In genomic region chr14:85824526-85824925, GRCh38 we compare ENCODE assay signal across 22 cellular contexts.
DNase-seq lines count a peak whose midpoint lies in the region; ATAC-seq and TF ChIP-seq lines count a peak whose summit lies in the region.
"Had no signal": no experiment of that assay in that cellular context is flagged by ENCODE, and none has a peak within 500 bp of the region (broad histone marks: within the 10 kb centered on the region; RNA-seq: fewer than 3 reads in every experiment).

No MANE protein-coding gene starts in this region.

- H3K9me3 Mint-ChIP-seq in osteocyte (ENCODE audit: unreplicated experiment): no peaks in the 10 kb centered on the region
- H3K9me3 Mint-ChIP-seq: activated CD4-positive, alpha-beta T cell treated with anti-CD3 and anti-CD28 coated beads, Interleukin-2, amount 10 ng/mL, durations not matched to agents 24 days and 14 days; activated T-cell treated with anti-CD3 and anti-CD28 coated beads, Interleukin-2, amount 50 U/mL, for 24 hours had no signal

- no peak overlapping the region for H3K4me3 Mint-ChIP-seq in osteocyte (ENCODE audit: unreplicated experiment)
- H3K4me3 Mint-ChIP-seq: activated CD4-positive, alpha-beta T cell treated with anti-CD3 and anti-CD28 coated beads, Interleukin-2, amount 10 ng/mL, durations not matched to agents 24 days and 14 days; activated T-cell treated with anti-CD3 and anti-CD28 coated beads, Interleukin-2, amount 50 U/mL, for 24 hours; natural killer cell had no signal

- DNase-seq in DMS53 (lab: John Stamatoyannopoulos, UW): peak; percentile 87
- DNase-seq in NCI-H1417 treated with DMSO at 0.1 percent for 48 hours (lab: John Stamatoyannopoulos, UW): peak; percentile 21
- peak; percentile 94 for DNase-seq in NCI-H345 (lab: John Stamatoyannopoulos, UW)
- peak; percentile 84 for DNase-seq in SHP77 treated with DMSO at 0.1 percent for 48 hours (lab: John Stamatoyannopoulos, UW)
- no peak for DNase-seq in stimulated activated CD4-positive, alpha-beta T cell treated with anti-CD3 and anti-CD28 coated beads, Interleukin-12 subunit alpha, Interleukin-12 subunit beta, amount 100 ng/mL, for 4 hours
- no peak for DNase-seq in Right ventricle myocardium inferior (ENCODE audit: missing footprints)
- DNase-seq in osteocyte (ENCODE audit: extremely low spot score, unreplicated experiment): no peak
- DNase-seq: activated CD4-positive, alpha-beta T cell treated with anti-CD3 and anti-CD28 coated beads, Interleukin-2, amount 10 ng/mL, durations not matched to agents 24 days and 14 days; activated gamma-delta T cell treated with Interleukin-2 at 50 U/mL for 16 hours; activated T-cell treated with anti-CD3 and anti-CD28 coated beads, Interleukin-2, amount 50 U/mL, for 24 hours; BE2C; caudate nucleus; cortex of kidney; foreskin fibroblast; heart right ventricle; kidney glomerular epithelial cell; lower lobe of right lung; natural killer cell; NCI-H2171 treated with DMSO at 0.1 percent for 48 hours; NCI-H82; stimulated activated CD4-positive, alpha-beta T cell treated with anti-CD3 and anti-CD28 coated beads, Interleukin-2, amount 100 ng/mL, for 48 hours had no signal

- no peak overlapping the region for H3K27ac Mint-ChIP-seq in osteocyte (ENCODE audit: unreplicated experiment)
- H3K27ac Mint-ChIP-seq: activated CD4-positive, alpha-beta T cell treated with anti-CD3 and anti-CD28 coated beads, Interleukin-2, amount 10 ng/mL, durations not matched to agents 24 days and 14 days; activated T-cell treated with anti-CD3 and anti-CD28 coated beads, Interleukin-2, amount 50 U/mL, for 24 hours; natural killer cell had no signal

- TF ChIP-seq CTCF in osteocyte (IDR thresholded peaks at IDR 0.05): no peak

- ATAC-seq in GM21447 (IDR thresholded peaks at IDR 0.05; ENCODE audit: unreplicated experiment) (no peak), Right ventricle myocardium inferior (no peak)
- ATAC-seq: heart right ventricle, lower lobe of right lung, natural killer cell had no signal

- intact Hi-C loops in Right ventricle myocardium inferior (cut with DNase I): no loop called here

- H3K27me3 Mint-ChIP-seq in osteocyte (ENCODE audit: unreplicated experiment): no peaks in the 10 kb centered on the region
- H3K27me3 Mint-ChIP-seq: activated CD4-positive, alpha-beta T cell treated with anti-CD3 and anti-CD28 coated beads, Interleukin-2, amount 10 ng/mL, durations not matched to agents 24 days and 14 days; activated T-cell treated with anti-CD3 and anti-CD28 coated beads, Interleukin-2, amount 50 U/mL, for 24 hours had no signal

- no peaks in the 10 kb centered on the region for H3K36me3 Mint-ChIP-seq in osteocyte (ENCODE audit: unreplicated experiment)
- H3K36me3 Mint-ChIP-seq: natural killer cell had no signal

- H3K4me1 Mint-ChIP-seq in osteocyte (ENCODE audit: unreplicated experiment): no peaks in the 10 kb centered on the region
- H3K4me1 Mint-ChIP-seq: activated CD4-positive, alpha-beta T cell treated with anti-CD3 and anti-CD28 coated beads, Interleukin-2, amount 10 ng/mL, durations not matched to agents 24 days and 14 days; natural killer cell had no signal

Comparison
In these comparisons a context has a peak if more than half of its experiments do, and no peak if none do; other contexts are left out.
1. DNase-seq: peak in DMS53 (single experiment), NCI-H1417 treated with DMSO at 0.1 percent for 48 hours (single experiment), NCI-H345 (single experiment) and SHP77 treated with DMSO at 0.1 percent for 48 hours (single experiment); none in stimulated activated CD4-positive, alpha-beta T cell treated with anti-CD3 and anti-CD28 coated beads, Interleukin-12 subunit alpha, Interleukin-12 subunit beta, amount 100 ng/mL, for 4 hours (single experiment), Right ventricle myocardium inferior (single experiment) and osteocyte (single experiment).